ENCODE assay signal across 1 cellular context in genomic region chr3:57555738-57556458, GRCh38.
TF ChIP-seq lines count a peak whose summit lies in the region.

Gene PDE12 (plus strand): TSS chr3:57556274. CDS start chr3:57556380, 106 bp downstream.

TF ChIP-seq in HepG2, 621 proteins besides CTCF, POLR2A, EP300 and RAD21 (continued from another document and continues in another):
- peak; percentile 41; the same call in 1 of the 2 replicates for TF ChIP-seq FOXO4 (CRISPR knock-in tag; conservative IDR thresholded peaks at IDR 0.05)
- TF ChIP-seq CREB3 (CRISPR knock-in tag; IDR thresholded peaks at IDR 0.05), result no peak
- TF ChIP-seq ZNF263 (CRISPR knock-in tag; IDR thresholded peaks at IDR 0.05), result peak; percentile 62; the same call in 1 of the 2 replicates
- peak; percentile 84; the same call in 1 of the 2 replicates for TF ChIP-seq KLF6 (CRISPR knock-in tag; IDR thresholded peaks at IDR 0.05)
- no peak for TF ChIP-seq ZNF275 (CRISPR knock-in tag; IDR thresholded peaks at IDR 0.05; ENCODE audit: borderline replicate concordance)
- no peak for TF ChIP-seq CEBPB (IDR thresholded peaks at IDR 0.05; ENCODE audit: borderline replicate concordance, low read depth, low read length)
- TF ChIP-seq AFF4 (CRISPR knock-in tag; IDR thresholded peaks at IDR 0.05), result no peak
- no peak for TF ChIP-seq MIER2 (CRISPR knock-in tag; IDR thresholded peaks at IDR 0.05)
- TF ChIP-seq HNF4A (CRISPR knock-in tag; IDR thresholded peaks at IDR 0.05), result no peak; the same call in 1 of the 2 replicates
- TF ChIP-seq BCLAF1 (IDR thresholded peaks at IDR 0.05), result no peak
- TF ChIP-seq ZNF331 (CRISPR knock-in tag; IDR thresholded peaks at IDR 0.05), result peak; percentile 84
- TF ChIP-seq CENPX (CRISPR knock-in tag; IDR thresholded peaks at IDR 0.05), result no peak
- TF ChIP-seq HNF1B (CRISPR knock-in tag; IDR thresholded peaks at IDR 0.05), result peak; percentile 91
- no peak; the same call in 1 of the 2 replicates for TF ChIP-seq ZSCAN25 (CRISPR knock-in tag; IDR thresholded peaks at IDR 0.05)
- TF ChIP-seq ATF7 (IDR thresholded peaks at IDR 0.05), result no peak
- no peak; the same call in 1 of the 2 replicates for TF ChIP-seq ATF7 (CRISPR knock-in tag; IDR thresholded peaks at IDR 0.05)
- TF ChIP-seq ELK4 (CRISPR knock-in tag; IDR thresholded peaks at IDR 0.05; ENCODE audit: borderline replicate concordance), result 0 out of 2 replicates have a peak, but pooled peaks have one; percentile 86
- TF ChIP-seq MXD4 (CRISPR knock-in tag; IDR thresholded peaks at IDR 0.05), result peak; percentile 96
- TF ChIP-seq ZBED4 (CRISPR knock-in tag; IDR thresholded peaks at IDR 0.05; ENCODE audit: borderline replicate concordance), result no peak
- peak; percentile 77 for TF ChIP-seq GABPA (IDR thresholded peaks at IDR 0.05; ENCODE audit: low read depth, low read length)
- TF ChIP-seq GABPA (CRISPR knock-in tag; IDR thresholded peaks at IDR 0.05; ENCODE audit: low read depth), result peak; percentile 98
- peak; percentile 64 for TF ChIP-seq ZBTB38 (CRISPR knock-in tag; IDR thresholded peaks at IDR 0.05)
- no peak for TF ChIP-seq ZNF256 (CRISPR knock-in tag; conservative IDR thresholded peaks at IDR 0.05)
- 0 out of 2 replicates have a peak, but pooled peaks have one; percentile 10 for TF ChIP-seq ZNF644 (CRISPR knock-in tag; IDR thresholded peaks at IDR 0.05; ENCODE audit: low read depth)
- TF ChIP-seq ZNF670 (CRISPR knock-in tag; IDR thresholded peaks at IDR 0.05; ENCODE audit: borderline replicate concordance), result peak; percentile 81; the same call in 1 of the 2 replicates
- TF ChIP-seq EED (CRISPR knock-in tag; IDR thresholded peaks at IDR 0.05), result no peak
- TF ChIP-seq TEAD3 (CRISPR knock-in tag; optimal IDR thresholded peaks at IDR 0.05; ENCODE audit: borderline replicate concordance), result peak; percentile 86
- peak; percentile 92 for TF ChIP-seq ZNF547 (CRISPR knock-in tag; IDR thresholded peaks at IDR 0.05)
- TF ChIP-seq SRY (CRISPR knock-in tag; IDR thresholded peaks at IDR 0.05), result peak; percentile 78
- TF ChIP-seq ZNF160 (CRISPR knock-in tag; IDR thresholded peaks at IDR 0.05), result no peak
- 0 out of 2 replicates have a peak, but pooled peaks have one; percentile 25 for TF ChIP-seq ZNF710 (CRISPR knock-in tag; IDR thresholded peaks at IDR 0.05; ENCODE audit: borderline replicate concordance)
- 0 out of 2 replicates have a peak, but pooled peaks have one; percentile 39 for TF ChIP-seq ZNF383 (CRISPR knock-in tag; IDR thresholded peaks at IDR 0.05; ENCODE audit: borderline replicate concordance)
- peak; percentile 68 for TF ChIP-seq CBFB (CRISPR knock-in tag; IDR thresholded peaks at IDR 0.05)
- peak; percentile 81; the same call in 1 of the 2 replicates for TF ChIP-seq LBX2 (CRISPR knock-in tag; IDR thresholded peaks at IDR 0.05; ENCODE audit: borderline replicate concordance)
- TF ChIP-seq STAG1 (CRISPR knock-in tag; IDR thresholded peaks at IDR 0.05), result peak; percentile 10
- TF ChIP-seq ZFP82 (CRISPR knock-in tag; IDR thresholded peaks at IDR 0.05; ENCODE audit: borderline replicate concordance), result 0 out of 2 replicates have a peak, but pooled peaks have one; percentile 53
- TF ChIP-seq ZFP37 (CRISPR knock-in tag; IDR thresholded peaks at IDR 0.05; ENCODE audit: borderline replicate concordance), result peak; percentile 84; the same call in 1 of the 2 replicates
